1 cellular context compared by ENCODE assay signal in the genomic region with DNA sequence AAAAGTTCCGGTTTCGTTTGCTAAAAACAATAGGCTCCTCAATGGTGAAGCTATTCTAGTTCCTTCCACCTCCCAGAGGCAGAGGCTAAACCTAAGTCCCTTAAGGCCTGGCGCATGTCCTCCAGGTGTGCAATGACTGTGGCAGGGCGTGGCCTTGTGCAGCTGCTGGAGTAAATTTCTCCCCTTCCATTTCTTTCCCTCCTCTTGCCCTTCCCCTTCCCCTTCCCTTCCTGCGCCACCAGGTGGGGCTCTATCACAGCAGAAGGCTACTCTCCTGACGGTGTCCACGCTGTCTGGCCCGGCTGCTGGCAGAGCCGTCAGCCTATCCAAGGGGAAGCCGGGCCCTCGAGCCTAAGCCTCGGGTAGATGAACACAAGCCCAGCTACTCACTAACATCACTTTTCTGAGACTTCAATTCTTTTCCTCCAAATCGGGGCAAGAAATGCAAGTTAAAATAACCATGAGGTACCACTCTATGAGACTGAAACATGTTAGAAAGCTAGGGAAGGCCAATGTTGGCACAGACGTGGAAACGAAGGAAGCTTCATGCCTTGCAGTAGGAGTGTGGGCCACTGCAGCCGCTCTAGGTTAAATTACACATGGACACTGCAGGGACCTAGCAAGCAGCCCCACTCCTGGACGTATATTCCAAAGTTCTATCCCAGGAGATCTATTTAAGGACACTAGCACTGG.
TF ChIP-seq lines count a peak whose summit lies in the region.

No MANE protein-coding gene starts in this region.

TF ChIP-seq in HepG2, 621 proteins besides CTCF, POLR2A, EP300 and RAD21 (continued from another document and continues in another):
- TF ChIP-seq ZNF598 (CRISPR knock-in tag; IDR thresholded peaks at IDR 0.05; ENCODE audit: borderline replicate concordance) (peak; percentile 59; the same call in 1 of the 2 replicates), THAP11 (CRISPR knock-in tag; IDR thresholded peaks at IDR 0.05) (peak; percentile 54; the same call in 1 of the 2 replicates), RXRA (CRISPR knock-in tag; IDR thresholded peaks at IDR 0.05) (0 out of 2 replicates have a peak, but pooled peaks have one; percentile 24), AGO1 (IDR thresholded peaks at IDR 0.05; ENCODE audit: low read depth, low read length, poor library complexity, severe bottlenecking) (no peak), GATAD2A (CRISPR knock-in tag; IDR thresholded peaks at IDR 0.05) (no peak; the same call in 1 of the 2 replicates), FOSL2 (CRISPR knock-in tag; IDR thresholded peaks at IDR 0.05) (peak; percentile 34; the same call in 1 of the 2 replicates), MBNL3 (CRISPR knock-in tag; conservative IDR thresholded peaks at IDR 0.05) (no peak), STAG1 (CRISPR knock-in tag; IDR thresholded peaks at IDR 0.05) (peak; percentile 98), SCMH1 (CRISPR knock-in tag; IDR thresholded peaks at IDR 0.05; ENCODE audit: borderline replicate concordance) (no peak), GABPB1 (CRISPR knock-in tag; IDR thresholded peaks at IDR 0.05) (peak; percentile 51; the same call in 1 of the 2 replicates), NONO (IDR thresholded peaks at IDR 0.05) (no peak), NONO (CRISPR knock-in tag; conservative IDR thresholded peaks at IDR 0.05) (peak; percentile 50; the same call in 1 of the 2 replicates), ZNF546 (CRISPR knock-in tag; conservative IDR thresholded peaks at IDR 0.05) (no peak), CBX5 (CRISPR knock-in tag; IDR thresholded peaks at IDR 0.05; ENCODE audit: borderline replicate concordance) (peak; percentile 80), KMT2B (CRISPR knock-in tag; IDR thresholded peaks at IDR 0.05) (no peak), RBM22 (optimal IDR thresholded peaks at IDR 0.05; ENCODE audit: low read length) (no peak), GATAD1 (CRISPR knock-in tag; IDR thresholded peaks at IDR 0.05) (peak; percentile 40; the same call in 1 of the 2 replicates), SMC3 (IDR thresholded peaks at IDR 0.05; ENCODE audit: low read length) (peak; percentile 88), MTF2 (CRISPR knock-in tag; IDR thresholded peaks at IDR 0.05; ENCODE audit: borderline replicate concordance) (peak; percentile 89), KDM1A (CRISPR knock-in tag; IDR thresholded peaks at IDR 0.05) (no peak), ZNF225 (CRISPR knock-in tag; IDR thresholded peaks at IDR 0.05) (0 out of 2 replicates have a peak, but pooled peaks have one; percentile 23), HNRNPL (IDR thresholded peaks at IDR 0.05; ENCODE audit: low read depth, low read length) (no peak), SP1 (IDR thresholded peaks at IDR 0.05) (no peak), SP1 (CRISPR knock-in tag; IDR thresholded peaks at IDR 0.05) (no peak)
- TF ChIP-seq, protein P1, sequence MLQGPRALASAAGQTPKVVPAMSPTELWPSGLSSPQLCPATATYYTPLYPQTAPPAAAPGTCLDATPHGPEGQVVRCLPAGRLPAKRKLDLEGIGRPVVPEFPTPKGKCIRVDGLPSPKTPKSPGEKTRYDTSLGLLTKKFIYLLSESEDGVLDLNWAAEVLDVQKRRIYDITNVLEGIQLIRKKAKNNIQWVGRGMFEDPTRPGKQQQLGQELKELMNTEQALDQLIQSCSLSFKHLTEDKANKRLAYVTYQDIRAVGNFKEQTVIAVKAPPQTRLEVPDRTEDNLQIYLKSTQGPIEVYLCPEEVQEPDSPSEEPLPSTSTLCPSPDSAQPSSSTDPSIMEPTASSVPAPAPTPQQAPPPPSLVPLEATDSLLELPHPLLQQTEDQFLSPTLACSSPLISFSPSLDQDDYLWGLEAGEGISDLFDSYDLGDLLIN (CRISPR knock-in tag; IDR thresholded peaks at IDR 0.05; ENCODE audit: borderline replicate concordance): no peak
- TF ChIP-seq, protein P2, sequence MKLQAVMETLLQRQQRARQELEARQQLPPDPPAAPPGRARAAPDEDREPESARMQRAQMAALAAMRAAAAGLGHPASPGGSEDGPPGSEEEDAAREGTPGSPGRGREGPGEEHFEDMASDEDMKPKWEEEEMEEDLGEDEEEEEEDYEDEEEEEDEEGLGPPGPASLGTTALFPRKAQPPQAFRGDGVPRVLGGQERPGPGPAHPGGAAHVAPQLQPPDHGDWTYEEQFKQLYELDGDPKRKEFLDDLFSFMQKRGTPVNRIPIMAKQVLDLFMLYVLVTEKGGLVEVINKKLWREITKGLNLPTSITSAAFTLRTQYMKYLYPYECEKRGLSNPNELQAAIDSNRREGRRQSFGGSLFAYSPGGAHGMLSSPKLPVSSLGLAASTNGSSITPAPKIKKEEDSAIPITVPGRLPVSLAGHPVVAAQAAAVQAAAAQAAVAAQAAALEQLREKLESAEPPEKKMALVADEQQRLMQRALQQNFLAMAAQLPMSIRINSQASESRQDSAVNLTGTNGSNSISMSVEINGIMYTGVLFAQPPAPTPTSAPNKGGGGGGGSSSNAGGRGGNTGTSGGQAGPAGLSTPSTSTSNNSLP (IDR thresholded peaks at IDR 0.05; ENCODE audit: low read depth, low read length): no peak
- TF ChIP-seq, protein P3, sequence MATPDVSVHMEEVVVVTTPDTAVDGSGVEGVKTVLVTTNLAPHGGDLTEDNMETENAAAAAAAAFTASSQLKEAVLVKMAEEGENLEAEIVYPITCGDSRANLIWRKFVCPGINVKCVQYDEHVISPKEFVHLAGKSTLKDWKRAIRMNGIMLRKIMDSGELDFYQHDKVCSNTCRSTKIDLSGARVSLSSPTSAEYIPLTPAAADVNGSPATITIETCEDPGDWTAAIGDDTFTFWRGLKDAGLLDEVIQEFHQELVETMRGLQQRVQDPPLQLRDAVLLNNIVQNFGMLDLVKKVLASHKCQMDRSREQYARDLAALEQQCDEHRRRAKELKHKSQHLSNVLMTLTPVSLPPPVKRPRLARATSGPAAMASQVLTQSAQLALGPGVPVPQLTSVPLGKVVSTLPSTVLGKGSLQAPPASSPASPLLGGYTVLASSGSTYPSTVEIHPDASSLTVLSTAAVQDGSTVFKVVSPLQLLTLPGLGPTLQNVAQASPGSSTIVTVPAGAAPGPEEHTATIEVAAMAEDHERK (CRISPR knock-in tag; IDR thresholded peaks at IDR 0.05; ENCODE audit: low read depth): no peak
- TF ChIP-seq, protein P4, sequence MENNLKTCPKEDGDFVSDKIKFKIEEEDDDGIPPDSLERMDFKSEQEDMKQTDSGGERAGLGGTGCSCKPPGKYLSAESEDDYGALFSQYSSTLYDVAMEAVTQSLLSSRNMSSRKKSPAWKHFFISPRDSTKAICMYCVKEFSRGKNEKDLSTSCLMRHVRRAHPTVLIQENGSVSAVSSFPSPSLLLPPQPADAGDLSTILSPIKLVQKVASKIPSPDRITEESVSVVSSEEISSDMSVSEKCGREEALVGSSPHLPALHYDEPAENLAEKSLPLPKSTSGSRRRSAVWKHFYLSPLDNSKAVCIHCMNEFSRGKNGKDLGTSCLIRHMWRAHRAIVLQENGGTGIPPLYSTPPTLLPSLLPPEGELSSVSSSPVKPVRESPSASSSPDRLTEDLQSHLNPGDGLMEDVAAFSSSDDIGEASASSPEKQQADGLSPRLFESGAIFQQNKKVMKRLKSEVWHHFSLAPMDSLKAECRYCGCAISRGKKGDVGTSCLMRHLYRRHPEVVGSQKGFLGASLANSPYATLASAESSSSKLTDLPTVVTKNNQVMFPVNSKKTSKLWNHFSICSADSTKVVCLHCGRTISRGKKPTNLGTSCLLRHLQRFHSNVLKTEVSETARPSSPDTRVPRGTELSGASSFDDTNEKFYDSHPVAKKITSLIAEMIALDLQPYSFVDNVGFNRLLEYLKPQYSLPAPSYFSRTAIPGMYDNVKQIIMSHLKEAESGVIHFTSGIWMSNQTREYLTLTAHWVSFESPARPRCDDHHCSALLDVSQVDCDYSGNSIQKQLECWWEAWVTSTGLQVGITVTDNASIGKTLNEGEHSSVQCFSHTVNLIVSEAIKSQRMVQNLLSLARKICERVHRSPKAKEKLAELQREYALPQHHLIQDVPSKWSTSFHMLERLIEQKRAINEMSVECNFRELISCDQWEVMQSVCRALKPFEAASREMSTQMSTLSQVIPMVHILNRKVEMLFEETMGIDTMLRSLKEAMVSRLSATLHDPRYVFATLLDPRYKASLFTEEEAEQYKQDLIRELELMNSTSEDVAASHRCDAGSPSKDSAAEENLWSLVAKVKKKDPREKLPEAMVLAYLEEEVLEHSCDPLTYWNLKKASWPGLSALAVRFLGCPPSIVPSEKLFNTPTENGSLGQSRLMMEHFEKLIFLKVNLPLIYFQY (CRISPR knock-in tag; IDR thresholded peaks at IDR 0.05; ENCODE audit: borderline replicate concordance): peak; percentile 70; the same call in 1 of the 2 replicates
- TF ChIP-seq, protein P5, sequence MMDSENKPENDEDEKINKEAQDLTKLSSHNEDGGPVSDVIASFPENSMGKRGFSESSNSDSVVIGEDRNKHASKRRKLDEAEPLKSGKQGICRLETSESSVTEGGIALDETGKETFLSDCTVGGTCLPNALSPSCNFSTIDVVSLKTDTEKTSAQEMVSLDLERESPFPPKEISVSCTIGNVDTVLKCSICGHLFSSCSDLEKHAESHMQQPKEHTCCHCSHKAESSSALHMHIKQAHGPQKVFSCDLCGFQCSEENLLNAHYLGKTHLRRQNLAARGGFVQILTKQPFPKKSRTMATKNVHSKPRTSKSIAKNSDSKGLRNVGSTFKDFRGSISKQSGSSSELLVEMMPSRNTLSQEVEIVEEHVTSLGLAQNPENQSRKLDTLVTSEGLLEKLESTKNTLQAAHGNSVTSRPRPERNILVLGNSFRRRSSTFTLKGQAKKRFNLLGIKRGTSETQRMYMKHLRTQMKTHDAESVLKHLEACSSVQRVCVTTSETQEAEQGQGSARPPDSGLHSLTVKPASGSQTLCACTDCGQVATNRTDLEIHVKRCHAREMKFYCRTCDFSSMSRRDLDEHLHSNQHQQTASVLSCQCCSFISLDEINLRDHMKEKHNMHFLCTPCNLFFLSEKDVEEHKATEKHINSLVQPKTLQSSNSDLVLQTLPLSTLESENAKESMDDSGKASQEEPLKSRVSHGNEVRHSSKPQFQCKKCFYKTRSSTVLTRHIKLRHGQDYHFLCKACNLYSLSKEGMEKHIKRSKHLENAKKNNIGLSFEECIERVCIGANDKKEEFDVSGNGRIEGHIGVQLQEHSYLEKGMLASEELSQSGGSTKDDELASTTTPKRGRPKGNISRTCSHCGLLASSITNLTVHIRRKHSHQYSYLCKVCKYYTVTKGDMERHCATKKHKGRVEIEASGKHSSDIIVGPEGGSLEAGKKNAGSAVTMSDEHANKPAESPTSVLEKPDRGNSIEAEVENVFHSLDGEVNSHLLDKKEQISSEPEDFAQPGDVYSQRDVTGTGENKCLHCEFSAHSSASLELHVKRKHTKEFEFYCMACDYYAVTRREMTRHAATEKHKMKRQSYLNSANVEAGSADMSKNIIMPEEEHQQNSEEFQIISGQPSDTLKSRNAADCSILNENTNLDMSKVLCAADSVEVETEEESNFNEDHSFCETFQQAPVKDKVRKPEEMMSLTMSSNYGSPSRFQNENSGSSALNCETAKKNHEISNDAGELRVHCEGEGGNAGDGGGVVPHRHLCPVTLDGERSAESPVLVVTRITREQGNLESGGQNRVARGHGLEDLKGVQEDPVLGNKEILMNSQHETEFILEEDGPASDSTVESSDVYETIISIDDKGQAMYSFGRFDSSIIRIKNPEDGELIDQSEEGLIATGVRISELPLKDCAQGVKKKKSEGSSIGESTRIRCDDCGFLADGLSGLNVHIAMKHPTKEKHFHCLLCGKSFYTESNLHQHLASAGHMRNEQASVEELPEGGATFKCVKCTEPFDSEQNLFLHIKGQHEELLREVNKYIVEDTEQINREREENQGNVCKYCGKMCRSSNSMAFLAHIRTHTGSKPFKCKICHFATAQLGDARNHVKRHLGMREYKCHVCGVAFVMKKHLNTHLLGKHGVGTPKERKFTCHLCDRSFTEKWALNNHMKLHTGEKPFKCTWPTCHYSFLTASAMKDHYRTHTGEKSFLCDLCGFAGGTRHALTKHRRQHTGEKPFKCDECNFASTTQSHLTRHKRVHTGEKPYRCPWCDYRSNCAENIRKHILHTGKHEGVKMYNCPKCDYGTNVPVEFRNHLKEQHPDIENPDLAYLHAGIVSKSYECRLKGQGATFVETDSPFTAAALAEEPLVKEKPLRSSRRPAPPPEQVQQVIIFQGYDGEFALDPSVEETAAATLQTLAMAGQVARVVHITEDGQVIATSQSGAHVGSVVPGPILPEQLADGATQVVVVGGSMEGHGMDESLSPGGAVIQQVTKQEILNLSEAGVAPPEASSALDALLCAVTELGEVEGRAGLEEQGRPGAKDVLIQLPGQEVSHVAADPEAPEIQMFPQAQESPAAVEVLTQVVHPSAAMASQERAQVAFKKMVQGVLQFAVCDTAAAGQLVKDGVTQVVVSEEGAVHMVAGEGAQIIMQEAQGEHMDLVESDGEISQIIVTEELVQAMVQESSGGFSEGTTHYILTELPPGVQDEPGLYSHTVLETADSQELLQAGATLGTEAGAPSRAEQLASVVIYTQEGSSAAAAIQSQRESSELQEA (CRISPR knock-in tag; IDR thresholded peaks at IDR 0.05; ENCODE audit: not compliant biosample characterization): peak; percentile 33
- TF ChIP-seq, protein P6, sequence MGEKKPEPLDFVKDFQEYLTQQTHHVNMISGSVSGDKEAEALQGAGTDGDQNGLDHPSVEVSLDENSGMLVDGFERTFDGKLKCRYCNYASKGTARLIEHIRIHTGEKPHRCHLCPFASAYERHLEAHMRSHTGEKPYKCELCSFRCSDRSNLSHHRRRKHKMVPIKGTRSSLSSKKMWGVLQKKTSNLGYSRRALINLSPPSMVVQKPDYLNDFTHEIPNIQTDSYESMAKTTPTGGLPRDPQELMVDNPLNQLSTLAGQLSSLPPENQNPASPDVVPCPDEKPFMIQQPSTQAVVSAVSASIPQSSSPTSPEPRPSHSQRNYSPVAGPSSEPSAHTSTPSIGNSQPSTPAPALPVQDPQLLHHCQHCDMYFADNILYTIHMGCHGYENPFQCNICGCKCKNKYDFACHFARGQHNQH (CRISPR knock-in tag; IDR thresholded peaks at IDR 0.05): peak; percentile 37; the same call in 1 of the 2 replicates
- TF ChIP-seq, protein P7, sequence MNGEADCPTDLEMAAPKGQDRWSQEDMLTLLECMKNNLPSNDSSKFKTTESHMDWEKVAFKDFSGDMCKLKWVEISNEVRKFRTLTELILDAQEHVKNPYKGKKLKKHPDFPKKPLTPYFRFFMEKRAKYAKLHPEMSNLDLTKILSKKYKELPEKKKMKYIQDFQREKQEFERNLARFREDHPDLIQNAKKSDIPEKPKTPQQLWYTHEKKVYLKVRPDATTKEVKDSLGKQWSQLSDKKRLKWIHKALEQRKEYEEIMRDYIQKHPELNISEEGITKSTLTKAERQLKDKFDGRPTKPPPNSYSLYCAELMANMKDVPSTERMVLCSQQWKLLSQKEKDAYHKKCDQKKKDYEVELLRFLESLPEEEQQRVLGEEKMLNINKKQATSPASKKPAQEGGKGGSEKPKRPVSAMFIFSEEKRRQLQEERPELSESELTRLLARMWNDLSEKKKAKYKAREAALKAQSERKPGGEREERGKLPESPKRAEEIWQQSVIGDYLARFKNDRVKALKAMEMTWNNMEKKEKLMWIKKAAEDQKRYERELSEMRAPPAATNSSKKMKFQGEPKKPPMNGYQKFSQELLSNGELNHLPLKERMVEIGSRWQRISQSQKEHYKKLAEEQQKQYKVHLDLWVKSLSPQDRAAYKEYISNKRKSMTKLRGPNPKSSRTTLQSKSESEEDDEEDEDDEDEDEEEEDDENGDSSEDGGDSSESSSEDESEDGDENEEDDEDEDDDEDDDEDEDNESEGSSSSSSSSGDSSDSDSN (CRISPR knock-in tag; IDR thresholded peaks at IDR 0.05): peak; percentile 36; the same call in 1 of the 2 replicates
- TF ChIP-seq, protein P8, sequence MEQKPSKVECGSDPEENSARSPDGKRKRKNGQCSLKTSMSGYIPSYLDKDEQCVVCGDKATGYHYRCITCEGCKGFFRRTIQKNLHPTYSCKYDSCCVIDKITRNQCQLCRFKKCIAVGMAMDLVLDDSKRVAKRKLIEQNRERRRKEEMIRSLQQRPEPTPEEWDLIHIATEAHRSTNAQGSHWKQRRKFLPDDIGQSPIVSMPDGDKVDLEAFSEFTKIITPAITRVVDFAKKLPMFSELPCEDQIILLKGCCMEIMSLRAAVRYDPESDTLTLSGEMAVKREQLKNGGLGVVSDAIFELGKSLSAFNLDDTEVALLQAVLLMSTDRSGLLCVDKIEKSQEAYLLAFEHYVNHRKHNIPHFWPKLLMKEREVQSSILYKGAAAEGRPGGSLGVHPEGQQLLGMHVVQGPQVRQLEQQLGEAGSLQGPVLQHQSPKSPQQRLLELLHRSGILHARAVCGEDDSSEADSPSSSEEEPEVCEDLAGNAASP (CRISPR knock-in tag; IDR thresholded peaks at IDR 0.05; ENCODE audit: borderline replicate concordance): peak; percentile 38; the same call in 1 of the 2 replicates
